In genomic region chr18:31678425-31678824, GRCh38 we compare ENCODE assay signal across 25 cellular contexts. TPM values are rescaled to one million over a fixed set of nuclear protein-coding genes. Genes with fewer than 3 reads are reported as not detected.
A peak's percentile ranks its signal among the peaks of the same experiment; 100 is the strongest.
DNase-seq lines count a peak whose midpoint lies in the region; ATAC-seq, FAIRE-seq and TF ChIP-seq lines count a peak whose summit lies in the region.
"Had no signal": no experiment of that assay in that cellular context is flagged by ENCODE, and none has a peak within 500 bp of the region (broad histone marks: within the 10 kb centered on the region; RNA-seq: fewer than 3 reads in every experiment).

No MANE protein-coding gene starts in this region.

- TF ChIP-seq CTCF in PC-3 (conservative IDR thresholded peaks at IDR 0.05; ENCODE audit: low read depth, low read length) (no peak), mammary epithelial cell (conservative IDR thresholded peaks at IDR 0.05 in 1 of 2, IDR thresholded peaks at IDR 0.05 in 1 of 2; ENCODE audit: extremely low read depth in 1 of 2, insufficient read depth in 1 of 2, low read depth in 1 of 2, low read length in 2 of 2) (no peak), keratinocyte (optimal IDR thresholded peaks at IDR 0.05 in 1 of 3, IDR thresholded peaks at IDR 0.05 in 1 of 3, conservative IDR thresholded peaks at IDR 0.05 in 1 of 3; ENCODE audit: extremely low read depth in 1 of 3, insufficient read depth in 2 of 3, low read length in 3 of 3) (no peak), smooth muscle cell (IDR thresholded peaks at IDR 0.05; ENCODE audit: borderline replicate concordance, insufficient read depth, poor library complexity, severe bottlenecking) (no peak)

- DNase-seq in PC-3: no peak
- DNase-seq in mammary epithelial cell: no peak
- no peak for DNase-seq in keratinocyte (ENCODE audit: low read depth, low spot score)
- no peak for DNase-seq in smooth muscle cell (lab: John Stamatoyannopoulos, UW; ENCODE audit: unreplicated experiment)
- no peak for DNase-seq in HTR-8/SVneo (ENCODE audit: insufficient read length, low spot score)
- DNase-seq in AG20443 (ENCODE audit: low spot score): no peak
- DNase-seq in NCI-H2081 treated with DMSO at 0.1 percent for 48 hours (lab: John Stamatoyannopoulos, UW): no peak
- DNase-seq: activated CD8-positive, alpha-beta T cell treated with anti-CD3 and anti-CD28 coated beads, Interleukin-2, amount 10 ng/mL, durations not matched to agents 7 days and 5 days; activated effector memory CD4-positive, alpha-beta T cell treated with Interleukin-2 at 50 U/mL for 16 hours; CD8-positive, alpha-beta T cell; central memory CD4-positive, alpha-beta T cell; EL; NCI-H1048; NCI-H1694 treated with DMSO at 0.1 percent for 48 hours; NCI-H524 treated with DMSO at 0.1 percent for 48 hours; right lobe of liver; stimulated activated CD4-positive, alpha-beta T cell treated with anti-CD3 and anti-CD28 coated beads, Interleukin-15, amount 100 ng/mL, for 24 hours; stimulated activated naive CD4-positive, alpha-beta T cell; T-helper 17 cell; testis had no signal

- in situ Hi-C loops in mammary epithelial cell (cut with MboI; ENCODE audit: low sequenced_read_pairs in 2 of 2): no loop called here

- H3K4me2 ChIP-seq in PC-3 (ENCODE audit: low read length): peak overlapping the region; percentile 53
- peak overlapping the region; percentile 79 for H3K4me2 ChIP-seq in mammary epithelial cell (ENCODE audit: insufficient read depth, low read depth, low read length)
- peak overlapping the region; percentile 77 for H3K4me2 ChIP-seq in keratinocyte (ENCODE audit: control insufficient read depth, extremely low read depth, insufficient read depth, low read depth, low read length)
- H3K4me2 ChIP-seq in smooth muscle cell: peak overlapping the region; percentile 13

- no peak overlapping the region for H3K9ac ChIP-seq in PC-3 (ENCODE audit: low read length)
- no peak overlapping the region for H3K9ac ChIP-seq in mammary epithelial cell (ENCODE audit: insufficient read depth, low read length)
- H3K9ac ChIP-seq in keratinocyte (ENCODE audit: control insufficient read depth, extremely low read depth, insufficient read depth, low read length): no peak overlapping the region
- no peak overlapping the region for H3K9ac ChIP-seq in smooth muscle cell (ENCODE audit: low read depth)

- H3F3A ChIP-seq in PC-3 (ENCODE audit: low read length, unreplicated experiment) (no peaks in the 10 kb centered on the region), smooth muscle cell (ENCODE audit: low read depth) (peaks cover 3% of the 10 kb centered on the region)

- H2AFZ ChIP-seq in PC-3 (ENCODE audit: low read length): no peak overlapping the region
- peak overlapping the region; percentile 90 for H2AFZ ChIP-seq in mammary epithelial cell (ENCODE audit: low read depth, low read length)
- no peak overlapping the region for H2AFZ ChIP-seq in keratinocyte (ENCODE audit: control insufficient read depth, low read length)
- H2AFZ ChIP-seq in smooth muscle cell (ENCODE audit: low read depth): no peak overlapping the region

- H3K4me3 ChIP-seq in PC-3 (ENCODE audit: low read length): no peak overlapping the region
- no peak overlapping the region for H3K4me3 ChIP-seq in mammary epithelial cell (replicated peaks in 1 of 3; ENCODE audit: insufficient read depth in 1 of 3, low read depth in 2 of 3, low read length in 3 of 3)
- H3K4me3 ChIP-seq in keratinocyte (ENCODE audit: control insufficient read depth in 2 of 3, extremely low read depth in 1 of 3, insufficient read depth in 2 of 3, low read depth in 1 of 3, low read length in 3 of 3): no peak overlapping the region
- H3K4me3 ChIP-seq in smooth muscle cell: no peak overlapping the region
- H3K4me3 ChIP-seq: ascending aorta, lung, right lobe of liver, SK-N-MC, testis had no signal

- H3K4me1 ChIP-seq in PC-3 (ENCODE audit: insufficient read depth, low read length): peaks cover 38% of the 10 kb centered on the region
- peaks cover 40% of the 10 kb centered on the region for H3K4me1 ChIP-seq in mammary epithelial cell (ENCODE audit: insufficient read depth, low read length)
- H3K4me1 ChIP-seq in keratinocyte (ENCODE audit: control insufficient read depth, extremely low read depth, insufficient read depth, low read length): peaks cover 35% of the 10 kb centered on the region
- H3K4me1 ChIP-seq in smooth muscle cell (ENCODE audit: low read depth): peaks cover 8% of the 10 kb centered on the region
- H3K4me1 ChIP-seq: ascending aorta, right lobe of liver, testis had no signal

- POLR2A ChIA-PET in PC-3 (lab: Charles Lee; ENCODE audit: unreplicated experiment): no interaction called here

- H4K20me1 ChIP-seq in PC-3 (ENCODE audit: low read length) (no peaks in the 10 kb centered on the region), mammary epithelial cell (ENCODE audit: insufficient read depth, low read length) (no peaks in the 10 kb centered on the region), keratinocyte (ENCODE audit: control insufficient read depth, extremely low read depth, insufficient read depth, low read length) (no peaks in the 10 kb centered on the region), smooth muscle cell (ENCODE audit: low read depth) (no peaks in the 10 kb centered on the region)

- 94% methylated on average over 3 of the region's 4 CpGs for WGBS in mammary epithelial cell (ENCODE audit: low coverage, missing lambda C conversion rate)
- 93% methylated on average over 4 of the region's 4 CpGs for WGBS in smooth muscle cell (ENCODE audit: low lambda C conversion rate)

- FAIRE-seq in keratinocyte (lab: Jason Lieb, UNC): no peak
- FAIRE-seq in HTR-8/SVneo (lab: Jason Lieb, UNC): no peak
- FAIRE-seq: GM12892 had no signal

- peak overlapping the region; percentile 90 for H3K27ac ChIP-seq in PC-3 (ENCODE audit: low read length)
- H3K27ac ChIP-seq in mammary epithelial cell (ENCODE audit: insufficient read depth, low read depth, low read length): peak overlapping the region; percentile 84
- H3K27ac ChIP-seq in keratinocyte (ENCODE audit: control insufficient read depth, insufficient read depth, low read length): peak overlapping the region; percentile 85
- H3K27ac ChIP-seq in smooth muscle cell (ENCODE audit: low read depth): peak overlapping the region; percentile 3
- H3K27ac ChIP-seq: ascending aorta, right lobe of liver, SK-N-MC, testis had no signal

- no peaks in the 10 kb centered on the region for H3K79me2 ChIP-seq in PC-3 (ENCODE audit: low read length)
- peaks cover 77% of the 10 kb centered on the region for H3K79me2 ChIP-seq in mammary epithelial cell (ENCODE audit: insufficient read depth, low read length)
- peaks cover 15% of the 10 kb centered on the region for H3K79me2 ChIP-seq in keratinocyte (ENCODE audit: control insufficient read depth, insufficient read depth, low read length)
- peaks cover 39% of the 10 kb centered on the region for H3K79me2 ChIP-seq in smooth muscle cell (ENCODE audit: low read depth)

- BruUV-seq in PC-3 (replicated peaks; lab: Mats Ljungman, UMichigan) (no TSS peak), mammary epithelial cell (replicated peaks; lab: Mats Ljungman, UMichigan) (no TSS peak)

- H3K9me2 ChIP-seq in PC-3 (replicated peaks; ENCODE audit: low read length): no peaks in the 10 kb centered on the region

- no peaks in the 10 kb centered on the region for H3K9me1 ChIP-seq in keratinocyte (ENCODE audit: control insufficient read depth, extremely low read depth, insufficient read depth, low read length)

- H3K9me3 ChIP-seq in PC-3 (ENCODE audit: low read length) (no peaks in the 10 kb centered on the region), mammary epithelial cell (replicated peaks; ENCODE audit: insufficient read depth, low read length) (no peaks in the 10 kb centered on the region), keratinocyte (ENCODE audit: control insufficient read depth, low read depth, low read length) (no peaks in the 10 kb centered on the region), smooth muscle cell (replicated peaks; ENCODE audit: low read depth) (no peaks in the 10 kb centered on the region)
- H3K9me3 ChIP-seq: ascending aorta, right lobe of liver, testis had no signal

- no peaks in the 10 kb centered on the region for H3K27me3 ChIP-seq in PC-3 (ENCODE audit: low read length)
- H3K27me3 ChIP-seq in mammary epithelial cell (ENCODE audit: insufficient read depth, low read length): no peaks in the 10 kb centered on the region
- H3K27me3 ChIP-seq in keratinocyte (ENCODE audit: control insufficient read depth, extremely low read depth, insufficient read depth, low read length): no peaks in the 10 kb centered on the region
- no peaks in the 10 kb centered on the region for H3K27me3 ChIP-seq in smooth muscle cell (ENCODE audit: low read depth)
- H3K27me3 ChIP-seq: ascending aorta, right lobe of liver, testis had no signal

- ATAC-seq in PC-3 (no peak), GM19351 (IDR thresholded peaks at IDR 0.05; ENCODE audit: unreplicated experiment) (no peak)
- ATAC-seq: activated CD8-positive, alpha-beta T cell treated with anti-CD3 and anti-CD28 coated beads, Interleukin-2, amount 10 ng/mL, durations not matched to agents 7 days and 5 days; CD8-positive, alpha-beta T cell; T-helper 17 cell had no signal

- CTCF ChIA-PET in PC-3 (lab: Charles Lee): no interaction called here
- CTCF ChIA-PET in mammary epithelial cell (lab: Charles Lee; ENCODE audit: low non-redundant PET): no interaction called here

- intact Hi-C loops in PC-3 (cut with micrococcal nuclease): no loop called here
- intact Hi-C loops in mammary epithelial cell (cut with micrococcal nuclease): no loop called here

- dilution Hi-C loops in mammary epithelial cell (cut with HindIII; ENCODE audit: low sequenced_read_pairs): loop anchor here (5.0 kb wide), 1 partner anchor 44 kb away; no protein-coding TSS in a partner anchor
- dilution Hi-C loops in keratinocyte (cut with MboI; ENCODE audit: extremely low pct_ligation_motif_present, low sequenced_read_pairs): no loop called here

- H3K36me3 ChIP-seq in PC-3 (ENCODE audit: low read depth, low read length): no peaks in the 10 kb centered on the region
- H3K36me3 ChIP-seq in mammary epithelial cell (ENCODE audit: insufficient read depth, low read length): no peaks in the 10 kb centered on the region
- H3K36me3 ChIP-seq in keratinocyte (ENCODE audit: control insufficient read depth in 2 of 2, extremely low read depth in 1 of 2, insufficient read depth in 2 of 2, low read length in 2 of 2): no peaks in the 10 kb centered on the region
- no peaks in the 10 kb centered on the region for H3K36me3 ChIP-seq in smooth muscle cell (ENCODE audit: low read depth)
- H3K36me3 ChIP-seq: ascending aorta, right lobe of liver had no signal

RNA-seq across cellular contexts. Expression of gene B4GALT6, which starts 6.0 kb away (rescaled TPM):
- total RNA-seq in PC-3 (2014; rRNA removed) (1.4 and 2.4 TPM in 2 replicates), mammary epithelial cell (10 to 100 TPM in 1 of 2 donors, 1 to 10 TPM in 1; 7.2 to 17.1 TPM), smooth muscle cell (14.4 and 15.1 TPM in 2 replicates)
- polyA plus RNA-seq in mammary epithelial cell (6.1 TPM), keratinocyte (2.3 to 7.1 TPM (median 5.0 TPM) in 3 replicates), smooth muscle cell (1.7 and 4.0 TPM in 2 replicates)
- polyA minus RNA-seq in mammary epithelial cell (31.4 TPM), keratinocyte (2.7 to 6.1 TPM (median 4.9 TPM) in 3 replicates)
- 1.0 TPM for polyA plus RNA-seq in keratinocyte (2011; ENCODE audit: low read depth)
- 2.0 and 4.2 TPM in 2 replicates for polyA plus RNA-seq in keratinocyte (2011; cell fraction: cytosol; rRNA removed)
- 5.4 and 6.5 TPM in 2 replicates for polyA plus RNA-seq in keratinocyte (2011; cell fraction: nucleus; rRNA removed)
- 2.1 and 6.6 TPM in 2 replicates for polyA plus RNA-seq in keratinocyte (2012; ENCODE audit: low replicate concordance)
- 3.5 TPM for polyA minus RNA-seq in keratinocyte (2011; cell fraction: cytosol; rRNA and poly(A)+ RNA removed)
- polyA minus RNA-seq in keratinocyte (2011; cell fraction: nucleus; rRNA and poly(A)+ RNA removed): 2.2 and 8.3 TPM in 2 replicates

Comparison
In these comparisons a context has a peak if more than half of its experiments do, and no peak if none do; other contexts are left out.
1. H3K27ac ChIP-seq: peak in every context shown above with its lines; median percentile 90 in PC-3; 85 in keratinocyte; 84 in mammary epithelial cell; 3 in smooth muscle cell.
2. H3K4me2 ChIP-seq: peak in every context shown above with its lines; median percentile 79 in mammary epithelial cell; 77 in keratinocyte; 53 in PC-3; 13 in smooth muscle cell.